In the genomic region with DNA sequence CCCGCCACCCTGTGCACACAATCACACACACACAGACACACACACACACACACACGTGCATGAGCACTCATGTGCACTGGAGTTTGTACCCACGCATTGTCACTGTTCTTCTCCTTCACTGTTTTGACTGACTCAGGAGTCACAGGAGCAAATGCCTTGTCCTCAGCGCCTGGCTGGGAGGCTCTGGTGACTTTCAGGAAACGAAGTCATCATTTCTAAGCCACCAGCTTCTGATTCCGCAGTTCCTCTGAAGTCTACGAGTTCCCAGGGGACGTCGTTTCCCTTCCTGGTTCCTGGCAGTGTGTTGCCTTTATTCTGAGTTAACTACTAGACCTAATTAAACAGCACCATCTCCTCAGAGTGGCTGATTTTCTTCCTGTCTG, we compare ENCODE assay signal across 25 cellular contexts.
DNase-seq lines count a peak whose midpoint lies in the region; ATAC-seq and TF ChIP-seq lines count a peak whose summit lies in the region.
"Had no signal": no experiment of that assay in that cellular context is flagged by ENCODE, and none has a peak within 500 bp of the region (broad histone marks: within the 10 kb centered on the region; RNA-seq: fewer than 3 reads in every experiment).

No MANE protein-coding gene starts in this region.

- H3K4me1 ChIP-seq in PC-3 (ENCODE audit: insufficient read depth, low read length) = peaks cover 52% of the 10 kb centered on the region
- no peaks in the 10 kb centered on the region for H3K4me1 ChIP-seq in endodermal cell (ENCODE audit: control insufficient read depth, insufficient read depth, low read length)
- H3K4me1 ChIP-seq in HAP-1 = no peaks in the 10 kb centered on the region
- H3K4me1 ChIP-seq: adrenal gland, colonic mucosa, lower lobe of right lung had no signal

- no peaks in the 10 kb centered on the region for H3K79me2 ChIP-seq in PC-3 (ENCODE audit: low read length)

- no TSS peak for BruUV-seq in PC-3 (replicated peaks; lab: Mats Ljungman, UMichigan)

- in situ Hi-C loops in Caki2 (cut with HindIII; ENCODE audit: low pct_unique_long_range_greater_than_20kb, low sequenced_read_pairs) (no loop called here), HAP-1 (cut with MboI; ENCODE audit: low sequenced_read_pairs) (no loop called here)

- H3K4me3 ChIP-seq in PC-3 (ENCODE audit: low read length) (no peak overlapping the region), endodermal cell (ENCODE audit: low read length) (no peak overlapping the region), HAP-1 (no peak overlapping the region)
- H3K4me3 ChIP-seq: adrenal gland, colonic mucosa, GM23338, lower lobe of right lung, thoracic aorta had no signal

- peaks cover 4% of the 10 kb centered on the region for H3K9me3 Mint-ChIP-seq in endodermal cell
- H3K9me3 Mint-ChIP-seq: activated CD8-positive, alpha-beta T cell treated with anti-CD3 and anti-CD28 coated beads for 36 hours; GM23338 had no signal

- no peak overlapping the region for H3K4me3 Mint-ChIP-seq in endodermal cell
- H3K4me3 Mint-ChIP-seq: activated CD8-positive, alpha-beta T cell treated with anti-CD3 and anti-CD28 coated beads for 36 hours; GM23338 had no signal

- no peaks in the 10 kb centered on the region for H3K27me3 ChIP-seq in PC-3 (ENCODE audit: low read length)
- no peaks in the 10 kb centered on the region for H3K27me3 ChIP-seq in endodermal cell (ENCODE audit: control insufficient read depth, insufficient read depth, low read length, poor library complexity, severe bottlenecking)
- no peaks in the 10 kb centered on the region for H3K27me3 ChIP-seq in HAP-1 (ENCODE audit: low read depth)
- H3K27me3 ChIP-seq: adrenal gland, colonic mucosa had no signal

- peak overlapping the region; percentile 73 for H3K27ac ChIP-seq in PC-3 (ENCODE audit: low read length)
- peak overlapping the region; percentile 6 for H3K27ac ChIP-seq in endodermal cell (ENCODE audit: low read depth, low read length)
- H3K27ac ChIP-seq: adrenal gland, colonic mucosa, HL-60, lower lobe of right lung, thoracic aorta had no signal

- no peak for TF ChIP-seq CTCF in PC-3 (conservative IDR thresholded peaks at IDR 0.05; ENCODE audit: low read depth, low read length)
- no peak for TF ChIP-seq CTCF in endodermal cell (conservative IDR thresholded peaks at IDR 0.05)

- H3K4me2 ChIP-seq in PC-3 (ENCODE audit: low read length) = peak overlapping the region; percentile 34; the same call in 1 of the 2 replicates
- H3K4me2 ChIP-seq: GM23338 had no signal

- H3K4me1 Mint-ChIP-seq in endodermal cell = no peaks in the 10 kb centered on the region

- H3K36me3 Mint-ChIP-seq in endodermal cell (ENCODE audit: low read depth) = no peaks in the 10 kb centered on the region

- CTCF ChIA-PET in PC-3 (lab: Charles Lee) = no interaction called here

- intact Hi-C loops in PC-3 (cut with micrococcal nuclease) (no loop called here), posterior vena cava (cut with DNase I) (no loop called here)

- 86 to 87% methylated on average over 8 to 9 of the region's 9 CpGs for WGBS in endodermal cell (ENCODE audit: insufficient coverage in 1 of 2, insufficient read length in 1 of 2), 2 experiments

- no peaks in the 10 kb centered on the region for H3F3A ChIP-seq in PC-3 (ENCODE audit: low read length, unreplicated experiment)

- DNase-seq in Caki2 (ENCODE audit: low read depth) = peak; percentile 47
- peak; percentile 44 for DNase-seq in PC-3
- peak; percentile 17 for DNase-seq in endodermal cell
- peak; percentile 64 for DNase-seq in posterior vena cava (ENCODE audit: low spot score)
- DNase-seq in NCI-H2081 treated with DMSO at 0.1 percent for 48 hours (lab: John Stamatoyannopoulos, UW) = no peak
- DNase-seq in HAP-1 (ENCODE audit: low spot score in 2 of 2) = no peak
- DNase-seq: activated CD8-positive, alpha-beta T cell treated with anti-CD3 and anti-CD28 coated beads for 36 hours; activated T-cell treated with anti-CD3 and anti-CD28 coated beads for 4 hours; colonic mucosa; COR-L47; lower lobe of right lung; NCI-H1105 treated with DMSO at 0.1 percent for 48 hours; NCI-H2029 treated with DMSO at 0.1 percent for 48 hours; NK-92 treated with Interleukin-12 subunit alpha and Interleukin-12 subunit beta, amount 100 ng/mL, for 24 hours; small intestine; stimulated activated CD4-positive, alpha-beta T cell treated with anti-CD3 and anti-CD28 coated beads, Interleukin-2, amount 100 ng/mL, for 48 hours; stimulated activated naive CD4-positive, alpha-beta T cell treated with Interleukin-2 at 50 U/mL for 16 hours had no signal

- H3K9me3 ChIP-seq in PC-3 (ENCODE audit: low read length) (no peaks in the 10 kb centered on the region), endodermal cell (ENCODE audit: control insufficient read depth, low read length) (no peaks in the 10 kb centered on the region), HAP-1 (no peaks in the 10 kb centered on the region)
- H3K9me3 ChIP-seq: adrenal gland, colonic mucosa, lower lobe of right lung, thoracic aorta had no signal

- POLR2A ChIA-PET in PC-3 (lab: Charles Lee; ENCODE audit: unreplicated experiment) = no interaction called here

- H2AFZ ChIP-seq in PC-3 (ENCODE audit: low read length) = peak overlapping the region; percentile 31
- H2AFZ ChIP-seq: GM23338 had no signal

- H3K27ac Mint-ChIP-seq in endodermal cell = no peak overlapping the region
- H3K27ac Mint-ChIP-seq: activated CD8-positive, alpha-beta T cell treated with anti-CD3 and anti-CD28 coated beads for 36 hours; GM23338 had no signal

- ATAC-seq in PC-3 (no peak), GM18519 (IDR thresholded peaks at IDR 0.05; ENCODE audit: low FRiP score, unreplicated experiment) (no peak), HG03378 (IDR thresholded peaks at IDR 0.05; ENCODE audit: unreplicated experiment) (no peak)
- ATAC-seq: activated CD8-positive, alpha-beta T cell treated with anti-CD3 and anti-CD28 coated beads for 36 hours; GM23338; lower lobe of right lung; Panc1; SK-N-SH treated with all-trans-retinoic acid at 6 μM for 48 hours had no signal

- H3K9me2 ChIP-seq in PC-3 (replicated peaks; ENCODE audit: low read length) = no peaks in the 10 kb centered on the region

- H3K36me3 ChIP-seq in PC-3 (ENCODE audit: low read depth, low read length) = no peaks in the 10 kb centered on the region
- no peaks in the 10 kb centered on the region for H3K36me3 ChIP-seq in endodermal cell (ENCODE audit: control insufficient read depth, insufficient read depth, low read length)
- no peaks in the 10 kb centered on the region for H3K36me3 ChIP-seq in HAP-1 (replicated peaks)
- H3K36me3 ChIP-seq: adrenal gland, colonic mucosa, lower lobe of right lung, thoracic aorta had no signal

- H3K9ac ChIP-seq in PC-3 (ENCODE audit: low read length) (peak overlapping the region; percentile 19; the same call in 1 of the 2 replicates), endodermal cell (ENCODE audit: extremely low read depth, low read length, poor library complexity, severe bottlenecking) (no peak overlapping the region)

- no peaks in the 10 kb centered on the region for H3K27me3 Mint-ChIP-seq in endodermal cell (ENCODE audit: insufficient read depth)
- H3K27me3 Mint-ChIP-seq: activated CD8-positive, alpha-beta T cell treated with anti-CD3 and anti-CD28 coated beads for 36 hours had no signal

- H4K20me1 ChIP-seq in PC-3 (ENCODE audit: low read length) = no peaks in the 10 kb centered on the region

Comparison
In these comparisons a context has a peak if more than half of its experiments do, and no peak if none do; other contexts are left out.
1. DNase-seq: peak in Caki2 (single experiment), PC-3 (single experiment), endodermal cell (single experiment) and posterior vena cava (single experiment); none in NCI-H2081 treated with DMSO at 0.1 percent for 48 hours (single experiment) and HAP-1 (0 of 2).